14 cellular contexts compared by ENCODE assay signal in genomic region chr18:21105936-21106335, GRCh38. TPM values are rescaled to one million over a fixed set of nuclear protein-coding genes. Genes with fewer than 3 reads are reported as not detected.
DNase-seq lines count a peak whose midpoint lies in the region; ATAC-seq and TF ChIP-seq lines count a peak whose summit lies in the region.
"Had no signal": no experiment of that assay in that cellular context is flagged by ENCODE, and none has a peak within 500 bp of the region (broad histone marks: within the 10 kb centered on the region; RNA-seq: fewer than 3 reads in every experiment).

No MANE protein-coding gene starts in this region.

- intact Hi-C loops in activated CD8-positive, alpha-beta T cell treated with anti-CD3 and anti-CD28 coated beads for 36 hours (cut with micrococcal nuclease) = loop anchor here (10.0 kb wide), 1 partner anchor 111 kb away; no protein-coding TSS in a partner anchor
- intact Hi-C loops in psoas muscle (cut with DNase I) (no loop called here), thyroid gland (cut with DNase I) (no loop called here)
- intact Hi-C loops in activated T-helper 1 cell treated with anti-CD3 and anti-CD28 coated beads, Interleukin-12 subunit alpha, Interleukin-12 subunit beta, Interleukin-2, Interleukin-4 antibody, amounts not matched to agents 30 ng/mL and 10 ng/mL and 1 ng/mL, durations not matched to agents 14 hours and 24 hours and 36 hours (cut with micrococcal nuclease) = no loop called here

- peak; percentile 21 for DNase-seq in activated CD8-positive, alpha-beta T cell treated with anti-CD3 and anti-CD28 coated beads for 36 hours
- no peak for DNase-seq in activated CD8-positive, alpha-beta T cell treated with anti-CD3 and anti-CD28 coated beads, Interleukin-2, amount 10 ng/mL, durations not matched to agents 7 days and 5 days
- DNase-seq in T-helper 17 cell (no peak), psoas muscle (no peak), medulla oblongata (ENCODE audit: extremely low spot score) (no peak), thyroid gland (no peak)
- no peak for DNase-seq in activated T-helper 1 cell treated with anti-CD3 and anti-CD28 coated beads, Interleukin-12 subunit alpha, Interleukin-12 subunit beta, Interleukin-2, Interleukin-4 antibody, amounts not matched to agents 30 ng/mL and 10 ng/mL and 1 ng/mL, durations not matched to agents 14 hours and 24 hours and 36 hours (ENCODE audit: low spot score)
- DNase-seq: foreskin melanocyte, GDM1, mesendoderm, NCI-H1092 treated with DMSO at 0.1 percent for 48 hours, PC-9 had no signal

- H3K4me1 ChIP-seq in psoas muscle = peaks cover 61% of the 10 kb centered on the region
- H3K4me1 ChIP-seq in thyroid gland = peaks cover 19 to 23% of the 10 kb centered on the region in 2 donors

- H3K27me3 ChIP-seq in psoas muscle (ENCODE audit: insufficient read depth in 3 of 3, low read length in 2 of 3) (no peaks in the 10 kb centered on the region), thyroid gland (no peaks in the 10 kb centered on the region)

- CTCF ChIA-PET in activated CD8-positive, alpha-beta T cell treated with anti-CD3 and anti-CD28 coated beads for 36 hours (lab: Charles Lee) = no interaction called here
- CTCF ChIA-PET in activated CD8-positive, alpha-beta T cell treated with anti-CD3 and anti-CD28 coated beads, Interleukin-2, amount 10 ng/mL, durations not matched to agents 7 days and 5 days (lab: Charles Lee) = no interaction called here

- no peak overlapping the region for H3K27ac ChIP-seq in psoas muscle
- H3K27ac ChIP-seq in thyroid gland = no peak overlapping the region
- H3K27ac ChIP-seq: PC-9 had no signal

- H3K4me1 Mint-ChIP-seq in activated CD8-positive, alpha-beta T cell treated with anti-CD3 and anti-CD28 coated beads for 36 hours (ENCODE audit: low read depth) = peaks cover 43% of the 10 kb centered on the region
- H3K4me1 Mint-ChIP-seq in activated CD8-positive, alpha-beta T cell treated with anti-CD3 and anti-CD28 coated beads, Interleukin-2, amount 10 ng/mL, durations not matched to agents 7 days and 5 days (ENCODE audit: low read depth) = peaks cover 15% of the 10 kb centered on the region
- H3K4me1 Mint-ChIP-seq in T-helper 17 cell = peaks cover 43% of the 10 kb centered on the region
- peaks cover 6% of the 10 kb centered on the region for H3K4me1 Mint-ChIP-seq in activated T-helper 1 cell treated with anti-CD3 and anti-CD28 coated beads, Interleukin-12 subunit alpha, Interleukin-12 subunit beta, Interleukin-2, Interleukin-4 antibody, amounts not matched to agents 30 ng/mL and 10 ng/mL and 1 ng/mL, durations not matched to agents 14 hours and 24 hours and 36 hours (ENCODE audit: low read depth)

- 50 to 72% (median 58%) methylated on average over 3 of the region's 3 CpGs for WGBS in psoas muscle, 3 donors
- 81 to 86% methylated on average over 3 of the region's 3 CpGs for WGBS in thyroid gland, 2 donors

- no peak for TF ChIP-seq CTCF in activated CD8-positive, alpha-beta T cell treated with anti-CD3 and anti-CD28 coated beads for 36 hours (IDR thresholded peaks at IDR 0.05)
- TF ChIP-seq CTCF in psoas muscle (IDR thresholded peaks at IDR 0.05) (no peak), thyroid gland (IDR thresholded peaks at IDR 0.05) (no peak)

- H3K4me3 ChIP-seq in psoas muscle = peak overlapping the region; percentile 22
- no peak overlapping the region for H3K4me3 ChIP-seq in thyroid gland (replicated peaks in 1 of 3)
- H3K4me3 ChIP-seq: PC-9 had no signal

- H3K36me3 ChIP-seq in psoas muscle (ENCODE audit: insufficient read depth in 1 of 2, low read depth in 1 of 2) (no peaks in the 10 kb centered on the region), thyroid gland (no peaks in the 10 kb centered on the region)

- H3K27me3 Mint-ChIP-seq in activated CD8-positive, alpha-beta T cell treated with anti-CD3 and anti-CD28 coated beads for 36 hours = no peaks in the 10 kb centered on the region
- no peaks in the 10 kb centered on the region for H3K27me3 Mint-ChIP-seq in activated CD8-positive, alpha-beta T cell treated with anti-CD3 and anti-CD28 coated beads, Interleukin-2, amount 10 ng/mL, durations not matched to agents 7 days and 5 days (ENCODE audit: low read depth)
- H3K27me3 Mint-ChIP-seq in T-helper 17 cell = no peaks in the 10 kb centered on the region
- no peaks in the 10 kb centered on the region for H3K27me3 Mint-ChIP-seq in activated T-helper 1 cell treated with anti-CD3 and anti-CD28 coated beads, Interleukin-12 subunit alpha, Interleukin-12 subunit beta, Interleukin-2, Interleukin-4 antibody, amounts not matched to agents 30 ng/mL and 10 ng/mL and 1 ng/mL, durations not matched to agents 14 hours and 24 hours and 36 hours (ENCODE audit: insufficient read depth)

- H3K9me3 ChIP-seq in T-helper 17 cell (ENCODE audit: control insufficient read depth, low read length, poor library complexity, severe bottlenecking) (no peaks in the 10 kb centered on the region), psoas muscle (no peaks in the 10 kb centered on the region), thyroid gland (no peaks in the 10 kb centered on the region)

- TF ChIP-seq POLR2A in thyroid gland (IDR thresholded peaks at IDR 0.05) = no peak

- H3K27ac Mint-ChIP-seq in activated CD8-positive, alpha-beta T cell treated with anti-CD3 and anti-CD28 coated beads for 36 hours = no peak overlapping the region
- H3K27ac Mint-ChIP-seq in activated CD8-positive, alpha-beta T cell treated with anti-CD3 and anti-CD28 coated beads, Interleukin-2, amount 10 ng/mL, durations not matched to agents 7 days and 5 days = no peak overlapping the region
- peak overlapping the region; percentile 77 for H3K27ac Mint-ChIP-seq in T-helper 17 cell
- H3K27ac Mint-ChIP-seq in activated T-helper 1 cell treated with anti-CD3 and anti-CD28 coated beads, Interleukin-12 subunit alpha, Interleukin-12 subunit beta, Interleukin-2, Interleukin-4 antibody, amounts not matched to agents 30 ng/mL and 10 ng/mL and 1 ng/mL, durations not matched to agents 14 hours and 24 hours and 36 hours = no peak overlapping the region

- H3K36me3 Mint-ChIP-seq in activated CD8-positive, alpha-beta T cell treated with anti-CD3 and anti-CD28 coated beads for 36 hours (ENCODE audit: low read depth) = peaks cover 14% of the 10 kb centered on the region
- H3K36me3 Mint-ChIP-seq in activated CD8-positive, alpha-beta T cell treated with anti-CD3 and anti-CD28 coated beads, Interleukin-2, amount 10 ng/mL, durations not matched to agents 7 days and 5 days (ENCODE audit: low read depth) = peaks cover 30% of the 10 kb centered on the region
- peaks cover 4% of the 10 kb centered on the region for H3K36me3 Mint-ChIP-seq in T-helper 17 cell (ENCODE audit: low read depth)
- peaks cover 16% of the 10 kb centered on the region for H3K36me3 Mint-ChIP-seq in activated T-helper 1 cell treated with anti-CD3 and anti-CD28 coated beads, Interleukin-12 subunit alpha, Interleukin-12 subunit beta, Interleukin-2, Interleukin-4 antibody, amounts not matched to agents 30 ng/mL and 10 ng/mL and 1 ng/mL, durations not matched to agents 14 hours and 24 hours and 36 hours (ENCODE audit: low read depth)

- H3K4me3 Mint-ChIP-seq in activated CD8-positive, alpha-beta T cell treated with anti-CD3 and anti-CD28 coated beads for 36 hours = peak overlapping the region; percentile 2
- H3K4me3 Mint-ChIP-seq in activated CD8-positive, alpha-beta T cell treated with anti-CD3 and anti-CD28 coated beads, Interleukin-2, amount 10 ng/mL, durations not matched to agents 7 days and 5 days = no peak overlapping the region
- H3K4me3 Mint-ChIP-seq in T-helper 17 cell = peak overlapping the region; percentile 81
- no peak overlapping the region for H3K4me3 Mint-ChIP-seq in activated T-helper 1 cell treated with anti-CD3 and anti-CD28 coated beads, Interleukin-12 subunit alpha, Interleukin-12 subunit beta, Interleukin-2, Interleukin-4 antibody, amounts not matched to agents 30 ng/mL and 10 ng/mL and 1 ng/mL, durations not matched to agents 14 hours and 24 hours and 36 hours

- ATAC-seq in activated CD8-positive, alpha-beta T cell treated with anti-CD3 and anti-CD28 coated beads for 36 hours = no peak
- no peak for ATAC-seq in activated CD8-positive, alpha-beta T cell treated with anti-CD3 and anti-CD28 coated beads, Interleukin-2, amount 10 ng/mL, durations not matched to agents 7 days and 5 days
- ATAC-seq in GM21786 (IDR thresholded peaks at IDR 0.05; ENCODE audit: unreplicated experiment) = peak; percentile 40
- ATAC-seq in T-helper 17 cell = no peak
- peak in 1 of 4 donors; percentile 56 for ATAC-seq in psoas muscle
- ATAC-seq: sciatic nerve had no signal

- H3K9me3 Mint-ChIP-seq in activated CD8-positive, alpha-beta T cell treated with anti-CD3 and anti-CD28 coated beads for 36 hours = no peaks in the 10 kb centered on the region
- H3K9me3 Mint-ChIP-seq in activated CD8-positive, alpha-beta T cell treated with anti-CD3 and anti-CD28 coated beads, Interleukin-2, amount 10 ng/mL, durations not matched to agents 7 days and 5 days (ENCODE audit: insufficient read depth) = no peaks in the 10 kb centered on the region
- no peaks in the 10 kb centered on the region for H3K9me3 Mint-ChIP-seq in activated T-helper 1 cell treated with anti-CD3 and anti-CD28 coated beads, Interleukin-12 subunit alpha, Interleukin-12 subunit beta, Interleukin-2, Interleukin-4 antibody, amounts not matched to agents 30 ng/mL and 10 ng/mL and 1 ng/mL, durations not matched to agents 14 hours and 24 hours and 36 hours

- POLR2A ChIA-PET in activated CD8-positive, alpha-beta T cell treated with anti-CD3 and anti-CD28 coated beads for 36 hours (lab: Charles Lee) = no interaction called here
- POLR2A ChIA-PET in activated CD8-positive, alpha-beta T cell treated with anti-CD3 and anti-CD28 coated beads, Interleukin-2, amount 10 ng/mL, durations not matched to agents 7 days and 5 days (lab: Charles Lee) = no interaction called here

RNA-seq across cellular contexts. Expression of gene ROCK1, which starts 5.7 kb away (rescaled TPM):
- 10 to 100 TPM; 45.6 to 49.4 TPM for total RNA-seq in activated CD8-positive, alpha-beta T cell treated with anti-CD3 and anti-CD28 coated beads for 36 hours
- 10 to 100 TPM; 63.7 to 69.4 TPM for total RNA-seq in activated CD8-positive, alpha-beta T cell treated with anti-CD3 and anti-CD28 coated beads, Interleukin-2, amount 10 ng/mL, durations not matched to agents 7 days and 5 days
- total RNA-seq in T-helper 17 cell (100 to 1,000 TPM; 109 to 114 TPM), psoas muscle (10 to 100 TPM; 10.4 to 14.6 (median 12.3) TPM), thyroid gland (10 to 100 TPM; 45.3 to 68.9 (median 57.8) TPM)
- polyA plus RNA-seq in psoas muscle = 10 to 100 TPM in 2 of 3 donors, 1 to 10 TPM in 1; 4.9 to 16.0 (median 13.5) TPM
- total RNA-seq in activated T-helper 1 cell treated with anti-CD3 and anti-CD28 coated beads, Interleukin-12 subunit alpha, Interleukin-12 subunit beta, Interleukin-2, Interleukin-4 antibody, amounts not matched to agents 30 ng/mL and 10 ng/mL and 1 ng/mL, durations not matched to agents 14 hours and 24 hours and 36 hours = 58.6 and 62.1 TPM in 2 replicates

Comparison
In these comparisons a context has a peak if more than half of its experiments do, and no peak if none do; other contexts are left out.
1. H3K4me3 Mint-ChIP-seq: peak in activated CD8-positive, alpha-beta T cell treated with anti-CD3 and anti-CD28 coated beads for 36 hours (single experiment) and T-helper 17 cell (single experiment); none in activated CD8-positive, alpha-beta T cell treated with anti-CD3 and anti-CD28 coated beads, Interleukin-2, amount 10 ng/mL, durations not matched to agents 7 days and 5 days (single experiment) and activated T-helper 1 cell treated with anti-CD3 and anti-CD28 coated beads, Interleukin-12 subunit alpha, Interleukin-12 subunit beta, Interleukin-2, Interleukin-4 antibody, amounts not matched to agents 30 ng/mL and 10 ng/mL and 1 ng/mL, durations not matched to agents 14 hours and 24 hours and 36 hours (single experiment).